Comparison of ENCODE assay signal across 1 cellular context in the genomic region with DNA sequence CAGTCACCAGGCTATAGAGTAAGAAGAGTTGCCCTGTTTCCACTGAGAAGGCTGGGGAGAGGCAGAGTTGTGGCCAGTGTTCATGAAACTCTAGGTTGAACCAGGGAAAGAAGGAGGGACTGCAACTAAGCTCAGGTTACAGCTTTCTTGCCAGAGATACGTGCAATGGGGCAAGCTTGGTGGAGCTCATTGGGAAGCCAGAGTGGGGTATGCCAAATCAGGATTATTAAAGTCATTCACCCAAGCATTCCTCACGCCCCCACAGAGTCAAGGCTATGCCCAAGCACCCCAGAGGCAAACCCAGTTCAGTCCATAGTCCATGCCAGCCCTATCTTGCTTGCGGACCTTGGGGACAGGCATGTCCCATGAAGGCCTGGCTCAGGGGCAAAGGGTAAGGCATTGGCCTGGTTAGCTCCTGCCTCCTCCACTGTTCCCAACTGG.
TF ChIP-seq lines count a peak whose summit lies in the region.

No MANE protein-coding gene starts in this region.

TF ChIP-seq in HepG2, 621 proteins besides CTCF, POLR2A, EP300 and RAD21:
- TF ChIP-seq, protein P1, sequence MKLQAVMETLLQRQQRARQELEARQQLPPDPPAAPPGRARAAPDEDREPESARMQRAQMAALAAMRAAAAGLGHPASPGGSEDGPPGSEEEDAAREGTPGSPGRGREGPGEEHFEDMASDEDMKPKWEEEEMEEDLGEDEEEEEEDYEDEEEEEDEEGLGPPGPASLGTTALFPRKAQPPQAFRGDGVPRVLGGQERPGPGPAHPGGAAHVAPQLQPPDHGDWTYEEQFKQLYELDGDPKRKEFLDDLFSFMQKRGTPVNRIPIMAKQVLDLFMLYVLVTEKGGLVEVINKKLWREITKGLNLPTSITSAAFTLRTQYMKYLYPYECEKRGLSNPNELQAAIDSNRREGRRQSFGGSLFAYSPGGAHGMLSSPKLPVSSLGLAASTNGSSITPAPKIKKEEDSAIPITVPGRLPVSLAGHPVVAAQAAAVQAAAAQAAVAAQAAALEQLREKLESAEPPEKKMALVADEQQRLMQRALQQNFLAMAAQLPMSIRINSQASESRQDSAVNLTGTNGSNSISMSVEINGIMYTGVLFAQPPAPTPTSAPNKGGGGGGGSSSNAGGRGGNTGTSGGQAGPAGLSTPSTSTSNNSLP (IDR thresholded peaks at IDR 0.05; ENCODE audit: low read depth, low read length): no peak
- TF ChIP-seq NBN (conservative IDR thresholded peaks at IDR 0.05): no peak
- no peak for TF ChIP-seq ZNF598 (CRISPR knock-in tag; IDR thresholded peaks at IDR 0.05; ENCODE audit: borderline replicate concordance)
- no peak for TF ChIP-seq SIX1 (CRISPR knock-in tag; IDR thresholded peaks at IDR 0.05; ENCODE audit: borderline replicate concordance)
- TF ChIP-seq ZNF558 (CRISPR knock-in tag; IDR thresholded peaks at IDR 0.05; ENCODE audit: borderline replicate concordance): no peak
- no peak for TF ChIP-seq MYC (CRISPR knock-in tag; IDR thresholded peaks at IDR 0.05; ENCODE audit: borderline replicate concordance)
- no peak for TF ChIP-seq ZNF3 (CRISPR knock-in tag; IDR thresholded peaks at IDR 0.05)
- no peak for TF ChIP-seq TRIM24 (CRISPR knock-in tag; IDR thresholded peaks at IDR 0.05)
- TF ChIP-seq, protein P2, sequence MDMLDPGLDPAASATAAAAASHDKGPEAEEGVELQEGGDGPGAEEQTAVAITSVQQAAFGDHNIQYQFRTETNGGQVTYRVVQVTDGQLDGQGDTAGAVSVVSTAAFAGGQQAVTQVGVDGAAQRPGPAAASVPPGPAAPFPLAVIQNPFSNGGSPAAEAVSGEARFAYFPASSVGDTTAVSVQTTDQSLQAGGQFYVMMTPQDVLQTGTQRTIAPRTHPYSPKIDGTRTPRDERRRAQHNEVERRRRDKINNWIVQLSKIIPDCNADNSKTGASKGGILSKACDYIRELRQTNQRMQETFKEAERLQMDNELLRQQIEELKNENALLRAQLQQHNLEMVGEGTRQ (IDR thresholded peaks at IDR 0.05; ENCODE audit: low read depth, low read length): no peak
- TF ChIP-seq, protein P2 (CRISPR knock-in tag; IDR thresholded peaks at IDR 0.05; ENCODE audit: borderline replicate concordance): no peak
- no peak for TF ChIP-seq ZKSCAN5 (CRISPR knock-in tag; IDR thresholded peaks at IDR 0.05)
- TF ChIP-seq ZNF468 (CRISPR knock-in tag; IDR thresholded peaks at IDR 0.05): no peak
- TF ChIP-seq ZNF260 (CRISPR knock-in tag; IDR thresholded peaks at IDR 0.05; ENCODE audit: borderline replicate concordance, low read depth): no peak
- TF ChIP-seq EEA1 (CRISPR knock-in tag; IDR thresholded peaks at IDR 0.05; ENCODE audit: borderline replicate concordance): no peak
- TF ChIP-seq NFYC (CRISPR knock-in tag; IDR thresholded peaks at IDR 0.05): no peak
- no peak for TF ChIP-seq ZFP1 (CRISPR knock-in tag; IDR thresholded peaks at IDR 0.05)
- TF ChIP-seq SALL2 (CRISPR knock-in tag; IDR thresholded peaks at IDR 0.05): no peak
- no peak for TF ChIP-seq ZNF839 (CRISPR knock-in tag; IDR thresholded peaks at IDR 0.05; ENCODE audit: borderline replicate concordance)
- TF ChIP-seq BHLHE40 (IDR thresholded peaks at IDR 0.05; ENCODE audit: low read length): no peak
